Comparison of ENCODE assay signal across 29 cellular contexts in the genomic region with DNA sequence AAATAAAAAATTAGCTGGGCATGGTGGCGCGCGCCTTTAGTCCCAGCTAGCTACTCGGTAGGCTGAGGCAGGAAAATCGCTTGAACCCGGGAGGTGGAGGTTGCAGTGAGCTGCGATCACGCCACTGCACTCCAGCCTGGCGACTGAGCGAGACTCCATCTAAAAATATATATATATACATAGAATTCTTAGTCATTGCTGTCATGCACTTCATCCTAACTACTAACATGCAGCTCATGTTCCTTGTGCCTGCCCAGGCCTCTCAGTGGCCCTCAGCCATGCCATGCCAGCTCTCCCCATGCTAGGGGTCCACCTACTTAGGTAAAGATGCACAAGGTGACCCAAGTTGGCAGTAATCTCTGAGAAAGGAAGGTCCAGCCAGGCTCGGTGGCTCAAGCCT. TPM values are rescaled to one million over a fixed set of nuclear protein-coding genes. Genes with fewer than 3 reads are reported as not detected.
A peak's percentile ranks its signal among the peaks of the same experiment; 100 is the strongest.
DNase-seq lines count a peak whose midpoint lies in the region; ATAC-seq, FAIRE-seq and TF ChIP-seq lines count a peak whose summit lies in the region.
"Had no signal": no experiment of that assay in that cellular context is flagged by ENCODE, and none has a peak within 500 bp of the region (broad histone marks: within the 10 kb centered on the region; RNA-seq: fewer than 3 reads in every experiment).

No MANE protein-coding gene starts in this region.

- H4K20me1 ChIP-seq in BLaER1 = no peaks in the 10 kb centered on the region
- no peaks in the 10 kb centered on the region for H4K20me1 ChIP-seq in OCI-LY3 (ENCODE audit: insufficient read depth, low read length)
- no peaks in the 10 kb centered on the region for H4K20me1 ChIP-seq in GM12878 (ENCODE audit: control insufficient read depth, insufficient read depth)
- H4K20me1 ChIP-seq in osteoblast (ENCODE audit: insufficient read depth, low read length) = peaks cover 7% of the 10 kb centered on the region

- TF ChIP-seq RAD21 in GM12878 (IDR thresholded peaks at IDR 0.05; ENCODE audit: insufficient read depth, low read depth, low read length) = no peak

- H3K36me3 ChIP-seq in BLaER1 (peaks cover 9% of the 10 kb centered on the region), OCI-LY3 (replicated peaks; ENCODE audit: low read depth, low read length) (peaks cover 32% of the 10 kb centered on the region), GM12878 (ENCODE audit: control insufficient read depth in 2 of 2, insufficient read depth in 2 of 2, low read length in 1 of 2) (peaks cover 1 to 10% of the 10 kb centered on the region in 2 experiments; a peak in 3 of 4 replicates), osteoblast (ENCODE audit: insufficient read depth, low read length) (peaks cover 25% of the 10 kb centered on the region), HAP-1 (replicated peaks) (peaks cover 6% of the 10 kb centered on the region)

- BruUV-seq in GM12878 (replicated peaks; lab: Mats Ljungman, UMichigan) = no TSS peak

- 63% methylated on average over 11 of the region's 11 CpGs for WGBS in GM12878 (ENCODE audit: insufficient coverage, insufficient replicate concordance, low lambda C conversion rate, missing lambda C conversion rate)

- no peak for TF ChIP-seq EP300 in GM12878 (IDR thresholded peaks at IDR 0.05; ENCODE audit: borderline replicate concordance in 1 of 2, control insufficient read depth in 1 of 2, low read depth in 2 of 2, low read length in 2 of 2)

- no peak for DNase-seq in GM12878 (ENCODE audit: low read depth, low spot score)
- peak; percentile 23 for DNase-seq in osteoblast (ENCODE audit: insufficient read length, low spot score, missing footprints)
- no peak for DNase-seq in activated CD4-positive, alpha-beta T cell treated with anti-CD3 and anti-CD28 coated beads for 48 hours
- no peak for DNase-seq in GM19240 (ENCODE audit: insufficient read length, low spot score)
- no peak for DNase-seq in activated T-cell treated with anti-CD3 and anti-CD28 coated beads, Interleukin-2, amount 50 U/mL, for 4 hours
- no peak for DNase-seq in HAP-1 (ENCODE audit: low spot score in 2 of 2)
- DNase-seq: 8988T; ACHN; C1 segment of cervical spinal cord; CD4-positive, alpha-beta memory T cell; COR-L47; DMS53; KBM-7; MV-4-11; NCI-H2029; NCI-H446 treated with DMSO at 0.1 percent for 48 hours; NCI-H526 treated with DMSO at 0.1 percent for 48 hours; OCI-M1; Peyer's patch; SIG-M5; SW 1271 had no signal

- TF ChIP-seq CTCF in OCI-LY3 (IDR thresholded peaks at IDR 0.05; ENCODE audit: low read depth, low read length) (no peak), GM12878 (IDR thresholded peaks at IDR 0.05 in 2 of 3, conservative IDR thresholded peaks at IDR 0.05 in 1 of 3; ENCODE audit: control insufficient read depth in 2 of 3, extremely low read depth in 1 of 3, insufficient read depth in 1 of 3, low read depth in 3 of 3, low read length in 3 of 3) (no peak), osteoblast (IDR thresholded peaks at IDR 0.05; ENCODE audit: extremely low read depth, low read depth, low read length) (no peak)

- RAD21 ChIA-PET in GM12878 (lab: Charles Lee; ENCODE audit: unreplicated experiment) = interaction anchor here (0.7 to 13.0 kb wide), 4 partner anchors 10 to 266 kb away, joined by 3 to 172 read pairs (median 57); a partner anchor contains a TSS

- H3K27ac ChIP-seq in BLaER1 (peak overlapping the region; percentile 54), OCI-LY3 (ENCODE audit: low read length) (peak overlapping the region; percentile 99), GM12878 (ENCODE audit: control insufficient read depth, insufficient read depth) (peak overlapping the region; percentile 92), osteoblast (ENCODE audit: low read depth, low read length) (no peak overlapping the region)
- H3K27ac ChIP-seq: SK-N-MC had no signal

- FAIRE-seq in GM12878 (lab: Jason Lieb, UNC) = no peak
- FAIRE-seq: G401.6, GM12891, H1, HTR-8/SVneo had no signal

- SMC1A ChIA-PET in GM12878 (lab: Charles Lee; ENCODE audit: uncharacterized antibody, unreplicated experiment) = interaction anchor here (0.8 to 12.8 kb wide), 4 partner anchors 12 to 375 kb away, joined by 3 to 243 read pairs (median 103); a partner anchor contains a TSS

- H3K4me3 Mint-ChIP-seq in activated T-cell treated with anti-CD3 and anti-CD28 coated beads, Interleukin-2, amount 50 U/mL, for 4 hours = no peak overlapping the region

- H3K4me2 ChIP-seq in BLaER1 (peak overlapping the region; percentile 94), OCI-LY3 (ENCODE audit: low read length) (peak overlapping the region; percentile 96; the same call in 1 of the 2 replicates), GM12878 (ENCODE audit: control insufficient read depth, insufficient read depth) (peak overlapping the region; percentile 97), osteoblast (ENCODE audit: insufficient read depth, low read length) (no peak overlapping the region)

- no peaks in the 10 kb centered on the region for H3K27me3 Mint-ChIP-seq in activated T-cell treated with anti-CD3 and anti-CD28 coated beads, Interleukin-2, amount 50 U/mL, for 4 hours (ENCODE audit: low read depth)
- H3K27me3 Mint-ChIP-seq: CD4-positive, alpha-beta memory T cell had no signal

- H3K9me3 ChIP-seq in BLaER1 (no peaks in the 10 kb centered on the region), OCI-LY3 (ENCODE audit: insufficient read depth, low read length) (no peaks in the 10 kb centered on the region), GM12878 (replicated peaks; ENCODE audit: control insufficient read depth, insufficient read depth, low read length) (no peaks in the 10 kb centered on the region), osteoblast (ENCODE audit: low read depth, low read length) (no peaks in the 10 kb centered on the region), HAP-1 (no peaks in the 10 kb centered on the region)
- H3K9me3 ChIP-seq: Peyer's patch had no signal

- intact Hi-C loops in GM12878 (cut with micrococcal nuclease; ENCODE audit: unreplicated experiment) = no loop called here

- H2AFZ ChIP-seq in OCI-LY3 (ENCODE audit: low read depth, low read length) = no peak overlapping the region
- no peak overlapping the region for H2AFZ ChIP-seq in GM12878 (ENCODE audit: control insufficient read depth, low read depth, low read length)
- H2AFZ ChIP-seq in osteoblast (ENCODE audit: low read length) = no peak overlapping the region

- H3K79me2 ChIP-seq in OCI-LY3 (ENCODE audit: low read length) (peaks cover 82% of the 10 kb centered on the region), GM12878 (ENCODE audit: control insufficient read depth, insufficient read depth, low read length) (peaks cover 51% of the 10 kb centered on the region), osteoblast (ENCODE audit: insufficient read depth, low read length) (peaks cover 38% of the 10 kb centered on the region)

- CTCF ChIA-PET in GM12878 (lab: Yijun Ruan, JAX) = interaction anchor here (1.9 to 23.9 kb wide), 4 partner anchors 10 to 34 kb away, joined by 6 to 387 read pairs (median 158); a partner anchor contains a TSS

- POLR2A ChIA-PET in GM12878 (lab: Charles Lee) = interaction anchor here (0.6 to 8.7 kb wide), 9 partner anchors 10 to 607 kb away, joined by 3 to 111 read pairs (median 6); a partner anchor contains a TSS

- peaks cover 78% of the 10 kb centered on the region for H3K4me1 ChIP-seq in BLaER1
- H3K4me1 ChIP-seq in OCI-LY3 (ENCODE audit: low read length) = peaks cover 74% of the 10 kb centered on the region
- peaks cover 39% of the 10 kb centered on the region for H3K4me1 ChIP-seq in GM12878 (ENCODE audit: control insufficient read depth, insufficient read depth, low read length)
- peaks cover 28% of the 10 kb centered on the region for H3K4me1 ChIP-seq in osteoblast (ENCODE audit: insufficient read depth, low read length)
- H3K4me1 ChIP-seq in HAP-1 = peaks cover 7% of the 10 kb centered on the region

- in situ Hi-C loops in GM12878 (cut with MboI) (no loop called here), HAP-1 (cut with MboI; ENCODE audit: low sequenced_read_pairs) (no loop called here)

- H3K4me1 Mint-ChIP-seq in activated T-cell treated with anti-CD3 and anti-CD28 coated beads, Interleukin-2, amount 50 U/mL, for 4 hours (ENCODE audit: low read depth) = peaks cover 39% of the 10 kb centered on the region

- TF ChIP-seq POLR2A in GM12878 (IDR thresholded peaks at IDR 0.05; ENCODE audit: low read depth, low read length) = no peak

- H3K27me3 ChIP-seq in BLaER1 = no peaks in the 10 kb centered on the region
- H3K27me3 ChIP-seq in OCI-LY3 (ENCODE audit: low read depth, low read length) = no peaks in the 10 kb centered on the region
- H3K27me3 ChIP-seq in GM12878 (replicated peaks in 1 of 2; ENCODE audit: control insufficient read depth in 2 of 2, insufficient read depth in 2 of 2, low read length in 1 of 2) = no peaks in the 10 kb centered on the region
- H3K27me3 ChIP-seq in osteoblast (ENCODE audit: insufficient read depth, low read length) = no peaks in the 10 kb centered on the region
- H3K27me3 ChIP-seq in HAP-1 (ENCODE audit: low read depth) = no peaks in the 10 kb centered on the region
- H3K27me3 ChIP-seq: Peyer's patch had no signal

- peak overlapping the region; percentile 12; the same call in 1 of the 2 replicates for H3K9ac ChIP-seq in BLaER1
- peak overlapping the region; percentile 93; the same call in 1 of the 2 replicates for H3K9ac ChIP-seq in OCI-LY3 (ENCODE audit: low read length)
- H3K9ac ChIP-seq in GM12878 (ENCODE audit: control insufficient read depth, insufficient read depth, low read length) = no peak overlapping the region

- peaks cover 6% of the 10 kb centered on the region for H3K36me3 Mint-ChIP-seq in activated T-cell treated with anti-CD3 and anti-CD28 coated beads, Interleukin-2, amount 50 U/mL, for 4 hours (ENCODE audit: insufficient read depth)

- no peaks in the 10 kb centered on the region for H3K9me3 Mint-ChIP-seq in activated T-cell treated with anti-CD3 and anti-CD28 coated beads, Interleukin-2, amount 50 U/mL, for 4 hours

- H3K4me3 ChIP-seq in BLaER1 = no peak overlapping the region
- no peak overlapping the region for H3K4me3 ChIP-seq in OCI-LY3 (ENCODE audit: low read length)
- H3K4me3 ChIP-seq in GM12878 = peak overlapping the region; percentile 31; the same call in 1 of the 2 replicates
- no peak overlapping the region for H3K4me3 ChIP-seq in osteoblast (ENCODE audit: insufficient read depth, low read length)
- H3K4me3 ChIP-seq in HAP-1 = no peak overlapping the region
- H3K4me3 ChIP-seq: Peyer's patch, SK-N-MC had no signal

- ATAC-seq in GM12878 = no peak
- no peak for ATAC-seq in activated T-cell treated with anti-CD3 and anti-CD28 coated beads, Interleukin-2, amount 50 U/mL, for 4 hours
- ATAC-seq: HCT116 had no signal

RNA-seq across cellular contexts. Expression of a gene that starts 3.1 kb away (rescaled TPM):
- total RNA-seq in GM12878 (2013; cell fraction: nucleolus; rRNA removed) = 48.1 and 52.7 TPM in 2 replicates
- total RNA-seq in GM12878 (2014; rRNA removed) = 77.2 and 84.6 TPM in 2 replicates
- 46.7 and 48.2 TPM in 2 replicates for total RNA-seq in GM12878 (2014; rRNA removed; fragmentation: Illumina TruSeq; extraction: Trizol)
- total RNA-seq in GM12878 (2021) = 76.0 and 92.2 TPM in 2 replicates
- polyA plus RNA-seq in GM12878 (2011; ENCODE audit: low read depth) = 49.0 TPM
- polyA plus RNA-seq in GM12878 (2011; rRNA removed) = 26.7 and 44.9 TPM in 2 replicates
- polyA plus RNA-seq in GM12878 (2011; cell fraction: cytosol; rRNA removed) = 126 and 132 TPM in 2 replicates
- 177 and 190 TPM in 2 replicates for polyA plus RNA-seq in GM12878 (2011; cell fraction: nucleus; rRNA removed)
- 55.0 and 57.5 TPM in 2 replicates for polyA plus RNA-seq in GM12878 (2012)
- polyA plus RNA-seq in GM12878 (2014; fragmentation: Illumina TruSeq; extraction: Trizol) = 36.7 and 76.4 TPM in 2 replicates
- 10 to 100 TPM; 40.1 to 53.5 TPM for polyA plus RNA-seq in GM12878 (2014; fragmentation: Nextera tagmentation; extraction: Ambion mirVana)
- 72.4 and 81.2 TPM in 2 replicates for polyA plus RNA-seq in GM12878 (2014; rRNA removed)
- 100 to 1,000 TPM; 152 to 169 TPM for polyA plus RNA-seq in GM12878 (2016; fragmentation: Nextera tagmentation; extraction: Ambion mirVana)
- polyA minus RNA-seq in GM12878 (2011; rRNA and poly(A)+ RNA removed) = 77.8 and 92.3 TPM in 2 replicates
- 23.7 and 27.0 TPM in 2 replicates for polyA minus RNA-seq in GM12878 (2011; cell fraction: cytosol; rRNA and poly(A)+ RNA removed)
- 22.0 and 42.0 TPM in 2 replicates for polyA minus RNA-seq in GM12878 (2011; cell fraction: nucleus; rRNA and poly(A)+ RNA removed)
- 149 and 151 TPM in 2 replicates for total RNA-seq in osteoblast
- total RNA-seq in activated T-cell treated with anti-CD3 and anti-CD28 coated beads, Interleukin-2, amount 50 U/mL, for 4 hours = 10 to 100 TPM; 28.8 to 35.2 (median 33.3) TPM

RNA-seq across cellular contexts. Expression of a gene that starts 3.6 kb away (rescaled TPM):
- 115 and 125 TPM in 2 replicates for total RNA-seq in GM12878 (2013; cell fraction: nucleolus; rRNA removed)
- total RNA-seq in GM12878 (2014; rRNA removed) (28.5 and 30.1 TPM in 2 replicates), GM12878 (2014; rRNA removed; fragmentation: Illumina TruSeq; extraction: Trizol) (37.4 and 43.0 TPM in 2 replicates), GM12878 (2021) (44.5 and 47.6 TPM in 2 replicates), osteoblast (41.3 and 48.3 TPM in 2 replicates)
- polyA plus RNA-seq in GM12878 (2011; ENCODE audit: low read depth) = 21.0 TPM
- polyA plus RNA-seq in GM12878 (2011; rRNA removed) (93.6 and 116 TPM in 2 replicates), GM12878 (2014; fragmentation: Illumina TruSeq; extraction: Trizol) (72.8 and 82.6 TPM in 2 replicates), GM12878 (2014; fragmentation: Nextera tagmentation; extraction: Ambion mirVana) (10 to 100 TPM; 64.2 to 87.2 TPM), GM12878 (2014; rRNA removed) (46.4 and 48.2 TPM in 2 replicates), GM12878 (2016; fragmentation: Nextera tagmentation; extraction: Ambion mirVana) (10 to 100 TPM; 83.5 to 86.3 TPM)
- 80.1 and 99.6 TPM in 2 replicates for polyA plus RNA-seq in GM12878 (2011; cell fraction: cytosol; rRNA removed)
- polyA plus RNA-seq in GM12878 (2011; cell fraction: nucleus; rRNA removed) = 139 and 147 TPM in 2 replicates
- 27.0 and 33.6 TPM in 2 replicates for polyA plus RNA-seq in GM12878 (2012)
- 88.5 and 94.5 TPM in 2 replicates for polyA minus RNA-seq in GM12878 (2011; rRNA and poly(A)+ RNA removed)
- polyA minus RNA-seq in GM12878 (2011; cell fraction: cytosol; rRNA and poly(A)+ RNA removed) = 14.8 and 15.4 TPM in 2 replicates
- 45.6 and 97.5 TPM in 2 replicates for polyA minus RNA-seq in GM12878 (2011; cell fraction: nucleus; rRNA and poly(A)+ RNA removed)
- total RNA-seq in activated T-cell treated with anti-CD3 and anti-CD28 coated beads, Interleukin-2, amount 50 U/mL, for 4 hours = 10 to 100 TPM; 74.2 to 91.5 (median 81.2) TPM

RNA-seq across cellular contexts. Expression of a gene that starts 25.5 kb away (rescaled TPM):
- 101 and 112 TPM in 2 replicates for total RNA-seq in GM12878 (2013; cell fraction: nucleolus; rRNA removed)
- 58.2 and 69.7 TPM in 2 replicates for total RNA-seq in GM12878 (2014; rRNA removed)
- total RNA-seq in GM12878 (2014; rRNA removed; fragmentation: Illumina TruSeq; extraction: Trizol) = 25.0 and 25.1 TPM in 2 replicates
- 92.5 and 97.8 TPM in 2 replicates for total RNA-seq in GM12878 (2021)
- polyA plus RNA-seq in GM12878 (2011; ENCODE audit: low read depth) = 27.2 TPM
- polyA plus RNA-seq in GM12878 (2011; rRNA removed) = 22.4 and 48.3 TPM in 2 replicates
- polyA plus RNA-seq in GM12878 (2011; cell fraction: cytosol; rRNA removed) = 54.6 and 62.4 TPM in 2 replicates
- polyA plus RNA-seq in GM12878 (2011; cell fraction: nucleus; rRNA removed) = 281 and 291 TPM in 2 replicates
- 57.6 and 69.4 TPM in 2 replicates for polyA plus RNA-seq in GM12878 (2012)
- 11.3 and 39.9 TPM in 2 replicates for polyA plus RNA-seq in GM12878 (2014; fragmentation: Illumina TruSeq; extraction: Trizol)
- polyA plus RNA-seq in GM12878 (2014; fragmentation: Nextera tagmentation; extraction: Ambion mirVana) = 1 to 10 TPM; 2.4 to 5.5 TPM
- polyA plus RNA-seq in GM12878 (2014; rRNA removed) = 72.8 and 82.6 TPM in 2 replicates
- 100 to 1,000 TPM; 103 to 113 TPM for polyA plus RNA-seq in GM12878 (2016; fragmentation: Nextera tagmentation; extraction: Ambion mirVana)
- 42.3 and 56.3 TPM in 2 replicates for polyA minus RNA-seq in GM12878 (2011; rRNA and poly(A)+ RNA removed)
- polyA minus RNA-seq in GM12878 (2011; cell fraction: cytosol; rRNA and poly(A)+ RNA removed) = 19.9 and 30.9 TPM in 2 replicates
- polyA minus RNA-seq in GM12878 (2011; cell fraction: nucleus; rRNA and poly(A)+ RNA removed) = 50.2 and 67.3 TPM in 2 replicates
- 21.8 and 30.0 TPM in 2 replicates for total RNA-seq in osteoblast
- total RNA-seq in activated T-cell treated with anti-CD3 and anti-CD28 coated beads, Interleukin-2, amount 50 U/mL, for 4 hours = 10 to 100 TPM; 50.8 to 51.4 (median 51.1) TPM

RNA-seq across cellular contexts. Expression of a gene that starts 25.7 kb away (rescaled TPM):
- 131 and 138 TPM in 2 replicates for total RNA-seq in GM12878 (2013; cell fraction: nucleolus; rRNA removed)
- total RNA-seq in GM12878 (2014; rRNA removed) (241 and 250 TPM in 2 replicates), GM12878 (2014; rRNA removed; fragmentation: Illumina TruSeq; extraction: Trizol) (197 and 199 TPM in 2 replicates), GM12878 (2021) (271 and 272 TPM in 2 replicates), osteoblast (330 and 331 TPM in 2 replicates)
- polyA plus RNA-seq in GM12878 (2011; ENCODE audit: low read depth) = 71.1 TPM
- polyA plus RNA-seq in GM12878 (2011; rRNA removed) (183 and 221 TPM in 2 replicates), GM12878 (2014; fragmentation: Illumina TruSeq; extraction: Trizol) (160 and 203 TPM in 2 replicates), GM12878 (2014; fragmentation: Nextera tagmentation; extraction: Ambion mirVana) (100 to 1,000 TPM; 136 to 211 TPM), GM12878 (2014; rRNA removed) (202 and 220 TPM in 2 replicates), GM12878 (2016; fragmentation: Nextera tagmentation; extraction: Ambion mirVana) (100 to 1,000 TPM; 236 to 262 TPM)
- 231 and 256 TPM in 2 replicates for polyA plus RNA-seq in GM12878 (2011; cell fraction: cytosol; rRNA removed)
- polyA plus RNA-seq in GM12878 (2011; cell fraction: nucleus; rRNA removed) = 156 and 213 TPM in 2 replicates
- 113 and 114 TPM in 2 replicates for polyA plus RNA-seq in GM12878 (2012)
- 351 and 399 TPM in 2 replicates for polyA minus RNA-seq in GM12878 (2011; rRNA and poly(A)+ RNA removed)
- 120 and 148 TPM in 2 replicates for polyA minus RNA-seq in GM12878 (2011; cell fraction: cytosol; rRNA and poly(A)+ RNA removed)
- 65.8 and 119 TPM in 2 replicates for polyA minus RNA-seq in GM12878 (2011; cell fraction: nucleus; rRNA and poly(A)+ RNA removed)
- total RNA-seq in activated T-cell treated with anti-CD3 and anti-CD28 coated beads, Interleukin-2, amount 50 U/mL, for 4 hours = 100 to 1,000 TPM; 313 to 358 (median 327) TPM

RNA-seq across cellular contexts. Expression of a gene that starts 33.8 kb away (rescaled TPM):
- 9.8 and 11.8 TPM in 2 replicates for total RNA-seq in GM12878 (2013; cell fraction: nucleolus; rRNA removed)
- 10.2 and 11.3 TPM in 2 replicates for total RNA-seq in GM12878 (2014; rRNA removed)
- total RNA-seq in GM12878 (2014; rRNA removed; fragmentation: Illumina TruSeq; extraction: Trizol) = 9.3 and 10.2 TPM in 2 replicates
- total RNA-seq in GM12878 (2021) = 6.4 and 7.8 TPM in 2 replicates
- polyA plus RNA-seq in GM12878 (2011; ENCODE audit: low read depth) = 15.9 TPM
- 32.1 and 40.2 TPM in 2 replicates for polyA plus RNA-seq in GM12878 (2011; rRNA removed)
- polyA plus RNA-seq in GM12878 (2011; cell fraction: cytosol; rRNA removed) = 39.1 and 47.3 TPM in 2 replicates
- polyA plus RNA-seq in GM12878 (2011; cell fraction: nucleus; rRNA removed) = 16.9 and 21.4 TPM in 2 replicates
- 13.2 and 14.2 TPM in 2 replicates for polyA plus RNA-seq in GM12878 (2012)
- polyA plus RNA-seq in GM12878 (2014; fragmentation: Illumina TruSeq; extraction: Trizol) = 17.3 and 20.4 TPM in 2 replicates
- 10 to 100 TPM; 25.6 to 40.7 TPM for polyA plus RNA-seq in GM12878 (2014; fragmentation: Nextera tagmentation; extraction: Ambion mirVana)
- 16.0 and 19.1 TPM in 2 replicates for polyA plus RNA-seq in GM12878 (2014; rRNA removed)
- polyA plus RNA-seq in GM12878 (2016; fragmentation: Nextera tagmentation; extraction: Ambion mirVana) = 10 to 100 TPM; 21.1 to 24.7 TPM
- 22.0 and 30.9 TPM in 2 replicates for polyA minus RNA-seq in GM12878 (2011; rRNA and poly(A)+ RNA removed)
- polyA minus RNA-seq in GM12878 (2011; cell fraction: cytosol; rRNA and poly(A)+ RNA removed) = 2.4 and 2.8 TPM in 2 replicates
- 5.8 and 6.6 TPM in 2 replicates for polyA minus RNA-seq in GM12878 (2011; cell fraction: nucleus; rRNA and poly(A)+ RNA removed)
- total RNA-seq in osteoblast = 5.8 and 8.3 TPM in 2 replicates
- 10 to 100 TPM; 12.0 to 15.3 (median 14.0) TPM for total RNA-seq in activated T-cell treated with anti-CD3 and anti-CD28 coated beads, Interleukin-2, amount 50 U/mL, for 4 hours
